ENCODE assay signal across 2 cellular contexts in the genomic region with DNA sequence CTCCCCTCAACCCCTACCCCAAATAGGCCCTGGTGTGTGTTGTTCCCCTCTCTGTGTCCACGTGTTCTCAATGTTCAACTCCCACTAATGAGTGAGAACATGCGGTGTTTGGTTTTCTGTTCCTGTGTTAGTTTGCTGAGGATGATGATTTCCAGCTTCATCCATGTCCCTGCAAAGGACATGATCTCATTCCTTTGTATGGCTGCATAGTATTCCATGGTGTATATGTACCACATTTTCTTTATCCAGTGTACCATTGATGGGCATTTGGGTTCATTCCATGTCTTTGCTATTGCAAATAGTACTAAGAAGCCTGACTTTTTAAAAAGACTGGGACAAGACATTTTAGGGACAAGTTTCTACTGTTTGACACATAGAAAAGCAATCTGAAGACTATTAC. TPM values are rescaled to one million over a fixed set of nuclear protein-coding genes. Genes with fewer than 3 reads are reported as not detected.
"Had no signal": no experiment of that assay in that cellular context is flagged by ENCODE, and none has a peak within 500 bp of the region (broad histone marks: within the 10 kb centered on the region; RNA-seq: fewer than 3 reads in every experiment).

No MANE protein-coding gene starts in this region.

RNA-seq across cellular contexts. Expression of a gene that starts 20.8 kb away (rescaled TPM):
- total RNA-seq: naive thymus-derived CD4-positive, alpha-beta T cell; natural killer cell had no signal
- polyA plus RNA-seq: naive thymus-derived CD4-positive, alpha-beta T cell had no signal
